ENCODE assay signal across 26 cellular contexts in genomic region chr1:155678027-155678426, GRCh38.
"Had no signal": no experiment of that assay in that cellular context is flagged by ENCODE, and none has a peak within 500 bp of the region (broad histone marks: within the 10 kb centered on the region; RNA-seq: fewer than 3 reads in every experiment).

No MANE protein-coding gene starts in this region.

- H3K4me3 ChIP-seq: adrenal gland, body of pancreas, hepatocyte, neural progenitor cell, right atrium auricular region, smooth muscle cell, stomach, thyroid gland, upper lobe of left lung had no signal

- H3K4me3 Mint-ChIP-seq: activated B cell treated with CpG ODN at 0.5 μM for 24 hours; activated CD8-positive, alpha-beta T cell treated with anti-CD3 and anti-CD28 coated beads for 36 hours; activated T-cell treated with anti-CD3 and anti-CD28 coated beads, Interleukin-2, amount 50 U/mL, for 72 hours; endodermal cell; memory B cell; natural killer cell; neural progenitor cell; stimulated activated naive B cell treated with anti-CD40 and anti-IgM and Interleukin-4, amounts not matched to agents 10 μg/mL and 1 μg/mL and 100 μg/mL, for 72 hours; T-helper 17 cell had no signal

- H3K4me1 ChIP-seq: adrenal gland, body of pancreas, neural progenitor cell, parathyroid adenoma, thyroid gland had no signal

- H3K27ac Mint-ChIP-seq: activated B cell treated with CpG ODN at 0.5 μM for 24 hours; activated CD8-positive, alpha-beta T cell treated with anti-CD3 and anti-CD28 coated beads for 36 hours; endodermal cell; memory B cell; natural killer cell; neural progenitor cell; stimulated activated naive B cell treated with anti-CD40 and anti-IgM and Interleukin-4, amounts not matched to agents 10 μg/mL and 1 μg/mL and 100 μg/mL, for 72 hours had no signal

- H3K27ac ChIP-seq: adrenal gland, body of pancreas, hepatocyte, neural progenitor cell, parathyroid adenoma, right atrium auricular region, stomach, thyroid gland, upper lobe of left lung had no signal

- H3K27me3 ChIP-seq: adrenal gland, body of pancreas, hepatocyte, neural progenitor cell, right atrium auricular region, stomach, thyroid gland, upper lobe of left lung had no signal

- DNase-seq: activated B cell treated with CpG ODN at 0.5 μM for 24 hours; activated CD4-positive, alpha-beta T cell treated with anti-CD3 and anti-CD28 coated beads, Interleukin-2, amount 50 U/mL, for 1 hour; activated CD8-positive, alpha-beta T cell treated with anti-CD3 and anti-CD28 coated beads for 36 hours; activated naive CD4-positive, alpha-beta T cell; activated T-cell treated with anti-CD3 and anti-CD28 coated beads, Interleukin-2, amount 50 U/mL, for 72 hours; adrenal gland; aorta; body of pancreas; endodermal cell; glutamatergic neuron; natural killer cell; occipital lobe; stimulated activated CD4-positive, alpha-beta T cell treated with anti-CD3 and anti-CD28 coated beads, Interleukin-1b, Interleukin-23, amount 100 ng/mL, for 48 hours; stimulated activated naive B cell treated with anti-CD40 and anti-IgM and Interleukin-4, amounts not matched to agents 10 μg/mL and 1 μg/mL and 100 μg/mL, for 72 hours; stomach; T-helper 17 cell; T1000; thyroid gland; upper lobe of left lung had no signal

- H3K9me3 Mint-ChIP-seq: activated B cell treated with CpG ODN at 0.5 μM for 24 hours; activated CD8-positive, alpha-beta T cell treated with anti-CD3 and anti-CD28 coated beads for 36 hours; activated naive CD4-positive, alpha-beta T cell treated with anti-CD3 and anti-CD28 coated beads, Interleukin-2, amount 50 U/mL, for 72 hours; activated T-cell treated with anti-CD3 and anti-CD28 coated beads, Interleukin-2, amount 50 U/mL, for 72 hours; endodermal cell; memory B cell; natural killer cell; neural progenitor cell; stimulated activated naive B cell treated with anti-CD40 and anti-IgM and Interleukin-4, amounts not matched to agents 10 μg/mL and 1 μg/mL and 100 μg/mL, for 72 hours had no signal

- ATAC-seq: activated CD8-positive, alpha-beta T cell treated with anti-CD3 and anti-CD28 coated beads for 36 hours; activated naive CD4-positive, alpha-beta T cell treated with anti-CD3 and anti-CD28 coated beads, Interleukin-2, amount 50 U/mL, for 72 hours; activated T-cell treated with anti-CD3 and anti-CD28 coated beads, Interleukin-2, amount 50 U/mL, for 72 hours; body of pancreas; natural killer cell; stimulated activated naive B cell treated with anti-CD40 and anti-IgM and Interleukin-4, amounts not matched to agents 10 μg/mL and 1 μg/mL and 100 μg/mL, for 72 hours; T-helper 17 cell had no signal

- H3K4me1 Mint-ChIP-seq: endodermal cell, memory B cell, neural progenitor cell had no signal

- H3K27me3 Mint-ChIP-seq: activated B cell treated with CpG ODN at 0.5 μM for 24 hours; activated CD8-positive, alpha-beta T cell treated with anti-CD3 and anti-CD28 coated beads for 36 hours; memory B cell; stimulated activated naive B cell treated with anti-CD40 and anti-IgM and Interleukin-4, amounts not matched to agents 10 μg/mL and 1 μg/mL and 100 μg/mL, for 72 hours; T-helper 17 cell had no signal

- H3K36me3 Mint-ChIP-seq: natural killer cell had no signal

- H3K9me3 ChIP-seq: adrenal gland, body of pancreas, right atrium auricular region, stomach, thyroid gland, upper lobe of left lung had no signal
